ENCODE assay signal across 24 cellular contexts in the genomic region with DNA sequence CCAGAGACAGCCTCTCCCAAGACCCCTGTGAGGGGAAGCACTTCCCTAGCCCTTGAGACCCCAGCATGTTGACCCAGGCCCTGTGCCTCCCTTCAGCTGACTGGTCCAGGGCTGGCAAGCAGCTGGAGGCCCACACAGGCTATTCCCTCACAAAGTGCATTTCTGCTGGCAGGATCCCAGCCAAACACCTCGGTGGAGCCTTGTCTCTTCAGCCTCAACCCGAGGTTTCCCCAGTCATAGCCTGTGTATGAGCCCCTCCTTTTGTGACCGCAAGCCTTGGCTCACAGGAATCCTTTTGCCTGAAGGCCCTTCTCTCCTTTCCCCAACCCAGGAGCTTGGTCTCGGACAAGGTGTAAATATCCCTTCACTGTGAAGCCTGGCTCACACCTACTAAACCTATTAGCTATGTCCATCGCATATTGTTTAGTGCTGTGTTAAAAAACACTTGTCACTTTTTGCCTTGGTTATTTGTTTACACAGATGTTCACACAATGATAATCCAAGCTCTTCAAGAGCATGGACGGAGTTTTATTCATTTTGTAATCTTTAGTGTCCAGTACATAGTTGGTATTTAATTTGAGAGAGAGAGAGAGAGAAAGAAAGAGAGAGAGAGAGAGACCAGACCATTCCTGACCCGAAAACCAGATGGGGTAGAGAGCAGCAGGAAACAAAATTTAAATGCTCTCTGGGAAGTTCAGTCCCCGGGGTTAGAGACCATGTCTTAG. TPM values are rescaled to one million over a fixed set of nuclear protein-coding genes. Genes with fewer than 3 reads are reported as not detected.
"Had no signal": no experiment of that assay in that cellular context is flagged by ENCODE, and none has a peak within 500 bp of the region (broad histone marks: within the 10 kb centered on the region; RNA-seq: fewer than 3 reads in every experiment).

No MANE protein-coding gene starts in this region.

- ATAC-seq: body of pancreas, heart right ventricle, left lung, right cardiac atrium had no signal

- H3K4me3 Mint-ChIP-seq: activated naive CD8-positive, alpha-beta T cell treated with anti-CD3 and anti-CD28 coated beads, Interleukin-2, amount 10 ng/mL, durations not matched to agents 7 days and 5 days; activated T-helper 1 cell treated with anti-CD3 and anti-CD28 coated beads, Interleukin-12 subunit alpha, Interleukin-12 subunit beta, Interleukin-2, Interleukin-4 antibody, amounts not matched to agents 30 ng/mL and 10 ng/mL and 1 ng/mL, durations not matched to agents 14 hours and 24 hours and 36 hours; nephron progenitor cell; stimulated activated naive CD8-positive, alpha-beta T cell treated with anti-CD3 and anti-CD28 coated beads, Interleukin-15, Interleukin-2, amounts not matched to agents 100 ng/mL and 50 ng/mL, for 24 hours had no signal

- H3K27me3 Mint-ChIP-seq: stimulated activated naive CD8-positive, alpha-beta T cell treated with anti-CD3 and anti-CD28 coated beads, Interleukin-15, Interleukin-2, amounts not matched to agents 100 ng/mL and 50 ng/mL, for 24 hours had no signal

- H3K36me3 ChIP-seq: esophagus squamous epithelium, heart right ventricle, left lung, prostate gland, suprapubic skin had no signal

- H3K27ac Mint-ChIP-seq: activated naive CD8-positive, alpha-beta T cell treated with anti-CD3 and anti-CD28 coated beads, Interleukin-2, amount 10 ng/mL, durations not matched to agents 7 days and 5 days; activated T-helper 1 cell treated with anti-CD3 and anti-CD28 coated beads, Interleukin-12 subunit alpha, Interleukin-12 subunit beta, Interleukin-2, Interleukin-4 antibody, amounts not matched to agents 30 ng/mL and 10 ng/mL and 1 ng/mL, durations not matched to agents 14 hours and 24 hours and 36 hours; nephron progenitor cell; stimulated activated naive CD8-positive, alpha-beta T cell treated with anti-CD3 and anti-CD28 coated beads, Interleukin-15, Interleukin-2, amounts not matched to agents 100 ng/mL and 50 ng/mL, for 24 hours had no signal

- DNase-seq: activated CD4-positive, alpha-beta T cell treated with anti-CD3 and anti-CD28 coated beads, Interleukin-2, amount 50 U/mL, for 4 hours; activated naive CD8-positive, alpha-beta T cell treated with anti-CD3 and anti-CD28 coated beads, Interleukin-2, amount 10 ng/mL, durations not matched to agents 7 days and 5 days; activated T-cell treated with anti-CD3 and anti-CD28 coated beads for 4 hours; amygdala; body of pancreas; dermis blood vessel endothelial cell; effector memory CD4-positive, alpha-beta T cell; esophagus squamous epithelium; heart right ventricle; left lung; midbrain; nephron progenitor cell; right cardiac atrium; small intestine; stimulated activated CD4-positive, alpha-beta T cell treated with anti-CD3 and anti-CD28 coated beads, Interleukin-15, amount 100 ng/mL, for 24 hours; stimulated activated CD4-positive, alpha-beta T cell treated with anti-CD3 and anti-CD28 coated beads, Interleukin-2, amount 100 ng/mL, for 48 hours; trophoblast cell had no signal

- H3K36me3 Mint-ChIP-seq: activated naive CD8-positive, alpha-beta T cell treated with anti-CD3 and anti-CD28 coated beads, Interleukin-2, amount 10 ng/mL, durations not matched to agents 7 days and 5 days had no signal

- H3K9me3 ChIP-seq: body of pancreas, esophagus squamous epithelium, left lung, prostate gland, suprapubic skin had no signal

- H3K4me3 ChIP-seq: body of pancreas, esophagus squamous epithelium, heart right ventricle, left lung, prostate gland, suprapubic skin had no signal

- H3K27me3 ChIP-seq: body of pancreas, esophagus squamous epithelium, heart right ventricle, left lung, suprapubic skin had no signal

- H3K4me1 ChIP-seq: esophagus squamous epithelium, heart right ventricle, left lung, prostate gland, suprapubic skin had no signal

- H3K27ac ChIP-seq: body of pancreas, esophagus squamous epithelium, heart right ventricle, left lung, prostate gland, suprapubic skin had no signal

- H3K9me3 Mint-ChIP-seq: activated naive CD8-positive, alpha-beta T cell treated with anti-CD3 and anti-CD28 coated beads, Interleukin-2, amount 10 ng/mL, durations not matched to agents 7 days and 5 days; activated T-helper 1 cell treated with anti-CD3 and anti-CD28 coated beads, Interleukin-12 subunit alpha, Interleukin-12 subunit beta, Interleukin-2, Interleukin-4 antibody, amounts not matched to agents 30 ng/mL and 10 ng/mL and 1 ng/mL, durations not matched to agents 14 hours and 24 hours and 36 hours; stimulated activated naive CD8-positive, alpha-beta T cell treated with anti-CD3 and anti-CD28 coated beads, Interleukin-15, Interleukin-2, amounts not matched to agents 100 ng/mL and 50 ng/mL, for 24 hours had no signal

RNA-seq across cellular contexts. Expression of a gene that starts 8.5 kb away (rescaled TPM):
- total RNA-seq: dermis blood vessel endothelial cell, kidney epithelial cell, lung microvascular endothelial cell, osteoblast had no signal
